ENCODE assay signal across 22 cellular contexts in the genomic region with DNA sequence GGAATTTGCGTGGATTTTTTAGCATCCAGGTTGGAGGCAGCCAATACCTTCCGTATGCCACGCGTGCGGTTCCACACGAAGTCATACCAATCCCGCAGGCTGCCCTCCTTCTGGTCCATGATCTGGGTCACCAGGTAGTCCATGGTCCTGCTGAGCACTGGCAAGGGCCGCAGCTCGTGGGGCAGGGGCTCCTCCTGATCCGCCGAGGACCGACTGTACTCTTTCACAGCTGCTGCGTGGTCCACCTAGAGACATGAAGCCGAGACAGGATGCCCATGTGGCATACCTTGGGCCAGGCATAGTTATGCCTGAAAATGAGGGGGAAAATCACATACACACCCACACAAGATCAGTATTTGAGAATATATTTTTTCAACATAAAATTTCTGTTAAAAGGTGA. TPM values are rescaled to one million over a fixed set of nuclear protein-coding genes. Genes with fewer than 3 reads are reported as not detected.
DNase-seq lines count a peak whose midpoint lies in the region; ATAC-seq, FAIRE-seq and TF ChIP-seq lines count a peak whose summit lies in the region.
"Had no signal": no experiment of that assay in that cellular context is flagged by ENCODE, and none has a peak within 500 bp of the region (broad histone marks: within the 10 kb centered on the region; RNA-seq: fewer than 3 reads in every experiment).

No MANE protein-coding gene starts in this region.

- no peak overlapping the region for H3K27ac ChIP-seq in heart left ventricle
- H3K27ac ChIP-seq in small intestine (ENCODE audit: low read depth in 1 of 2, low read length in 1 of 2) = no peak overlapping the region
- H3K27ac ChIP-seq: BLaER1 had no signal

- H3K4me1 ChIP-seq in heart left ventricle (no peaks in the 10 kb centered on the region), small intestine (ENCODE audit: control insufficient read depth in 2 of 2, insufficient read depth in 1 of 2, low read depth in 1 of 2, low read length in 1 of 2) (no peaks in the 10 kb centered on the region)
- H3K4me1 ChIP-seq: BE2C, BLaER1, Caco-2 had no signal

- H3K4me3 ChIP-seq in heart left ventricle (no peak overlapping the region), small intestine (ENCODE audit: low read depth in 1 of 2, low read length in 2 of 2) (no peak overlapping the region)
- H3K4me3 ChIP-seq: BLaER1 had no signal

- 96 to 97% (median 97%) methylated on average over 11 to 14 of the region's 14 CpGs for WGBS in heart left ventricle, 4 donors
- WGBS in small intestine, 3 donors = 95 to 98% (median 97%) methylated on average over 14 of the region's 14 CpGs

- no peaks in the 10 kb centered on the region for H3K27me3 ChIP-seq in heart left ventricle
- H3K27me3 ChIP-seq in small intestine (ENCODE audit: control insufficient read depth in 2 of 2, insufficient read depth in 2 of 2, low read length in 2 of 2) = no peaks in the 10 kb centered on the region
- H3K27me3 ChIP-seq: BE2C had no signal

- peak overlapping the region in 2 of 3 donors; percentile 53 to 72 for H3K27ac Mint-ChIP-seq in IgD-negative memory B cell
- peak overlapping the region; percentile 53 for H3K27ac Mint-ChIP-seq in stimulated activated naive B cell treated with anti-CD40 and anti-IgM and Interleukin-4, amounts not matched to agents 10 μg/mL and 1 μg/mL and 100 μg/mL, for 72 hours
- H3K27ac Mint-ChIP-seq: CD8-positive, alpha-beta T cell had no signal

- TF ChIP-seq POLR2A in heart left ventricle (IDR thresholded peaks at IDR 0.05) = no peak

- FAIRE-seq in small intestine (lab: Jason Lieb, UNC) = no peak
- FAIRE-seq: A204.1, D721Med, G401.6, GM12891 had no signal

- no peaks in the 10 kb centered on the region for H3K27me3 Mint-ChIP-seq in IgD-negative memory B cell
- H3K27me3 Mint-ChIP-seq in stimulated activated naive B cell treated with anti-CD40 and anti-IgM and Interleukin-4, amounts not matched to agents 10 μg/mL and 1 μg/mL and 100 μg/mL, for 72 hours = no peaks in the 10 kb centered on the region
- H3K27me3 Mint-ChIP-seq: CD4-positive, CD25-positive, alpha-beta regulatory T cell had no signal

- H3K9me3 Mint-ChIP-seq in IgD-negative memory B cell = no peaks in the 10 kb centered on the region
- H3K9me3 Mint-ChIP-seq in stimulated activated naive B cell treated with anti-CD40 and anti-IgM and Interleukin-4, amounts not matched to agents 10 μg/mL and 1 μg/mL and 100 μg/mL, for 72 hours = no peaks in the 10 kb centered on the region
- H3K9me3 Mint-ChIP-seq: CD14-positive monocyte; CD4-positive, CD25-positive, alpha-beta regulatory T cell; CD8-positive, alpha-beta T cell had no signal

- no peak for TF ChIP-seq CTCF in heart left ventricle (IDR thresholded peaks at IDR 0.05)

- intact Hi-C loops in cardiac septum (cut with DNase I) (no loop called here), heart left ventricle (cut with DNase I) (loop anchor here in 1 of 10 donors (10.0 kb wide), 1 partner anchor 141 kb away; no protein-coding TSS in a partner anchor)

- H3K36me3 Mint-ChIP-seq in IgD-negative memory B cell = peaks cover 7% of the 10 kb centered on the region
- H3K36me3 Mint-ChIP-seq in stimulated activated naive B cell treated with anti-CD40 and anti-IgM and Interleukin-4, amounts not matched to agents 10 μg/mL and 1 μg/mL and 100 μg/mL, for 72 hours = peaks cover 29 to 50% of the 10 kb centered on the region in 2 donors

- no peak for ATAC-seq in heart left ventricle
- no peak for ATAC-seq in stimulated activated naive B cell treated with anti-CD40 and anti-IgM and Interleukin-4, amounts not matched to agents 10 μg/mL and 1 μg/mL and 100 μg/mL, for 72 hours (replicated peaks)
- ATAC-seq: CD8-positive, alpha-beta T cell had no signal

- H3K36me3 ChIP-seq in heart left ventricle (peaks cover 4 to 100% (median 100%) of the 10 kb centered on the region in 9 donors), small intestine (ENCODE audit: control insufficient read depth in 2 of 2, insufficient read depth in 2 of 2, low read length in 2 of 2) (peaks cover 31 to 38% of the 10 kb centered on the region in 2 donors)

- H3K9me3 ChIP-seq in heart left ventricle (no peaks in the 10 kb centered on the region), small intestine (ENCODE audit: control insufficient read depth, low read depth) (no peaks in the 10 kb centered on the region)
- H3K9me3 ChIP-seq: BE2C, BLaER1, Caco-2 had no signal

- no peak overlapping the region for H3K4me3 Mint-ChIP-seq in IgD-negative memory B cell
- no peak overlapping the region for H3K4me3 Mint-ChIP-seq in stimulated activated naive B cell treated with anti-CD40 and anti-IgM and Interleukin-4, amounts not matched to agents 10 μg/mL and 1 μg/mL and 100 μg/mL, for 72 hours
- H3K4me3 Mint-ChIP-seq: CD14-positive monocyte; CD4-positive, CD25-positive, alpha-beta regulatory T cell; CD8-positive, alpha-beta T cell had no signal

- peaks cover 2 to 5% (median 4%) of the 10 kb centered on the region in 3 donors for H3K4me1 Mint-ChIP-seq in IgD-negative memory B cell
- peaks cover 2 to 5% of the 10 kb centered on the region in 2 donors for H3K4me1 Mint-ChIP-seq in stimulated activated naive B cell treated with anti-CD40 and anti-IgM and Interleukin-4, amounts not matched to agents 10 μg/mL and 1 μg/mL and 100 μg/mL, for 72 hours
- H3K4me1 Mint-ChIP-seq: CD14-positive monocyte had no signal

- DNase-seq in cardiac septum (ENCODE audit: low spot score) (peak; percentile 74), heart left ventricle (no peak), HUDEP-2 (lab: John Stamatoyannopoulos, UW; ENCODE audit: unreplicated experiment in 76 of 76) (no peak), small intestine (no peak)
- no peak for DNase-seq in stimulated activated naive B cell treated with anti-CD40 and anti-IgM and Interleukin-4, amounts not matched to agents 10 μg/mL and 1 μg/mL and 100 μg/mL, for 72 hours
- DNase-seq: 8988T; ACHN; BE2C; C1 segment of cervical spinal cord; Caco-2; Calu3; CD4-positive, CD25-positive, alpha-beta regulatory T cell; CD8-positive, alpha-beta T cell; DMS79 treated with DMSO at 0.1 percent for 48 hours; GF-D8 had no signal

RNA-seq across cellular contexts. Expression of a gene that starts 12.1 kb away (rescaled TPM):
- total RNA-seq in cardiac septum = 69.9 TPM
- 10 to 100 TPM; 47.3 to 69.8 (median 56.8) TPM for total RNA-seq in heart left ventricle
- polyA plus RNA-seq in heart left ventricle = 10 to 100 TPM; 24.5 to 50.9 TPM
- 48.5 TPM for polyA plus RNA-seq in IgD-negative memory B cell
- 10 to 100 TPM; 38.3 to 42.7 (median 42.5) TPM for polyA plus RNA-seq in small intestine

RNA-seq across cellular contexts. Expression of a gene that starts 12.8 kb away (rescaled TPM):
- total RNA-seq in cardiac septum (14.1 TPM), heart left ventricle (10 to 100 TPM; 11.4 to 28.1 (median 16.0) TPM)
- polyA plus RNA-seq in heart left ventricle (10 to 100 TPM; 14.7 to 16.5 TPM), IgD-negative memory B cell (33.8 TPM), small intestine (10 to 100 TPM; 14.7 to 45.7 (median 24.6) TPM)

RNA-seq across cellular contexts. Expression of a gene that starts 44.8 kb away (rescaled TPM):
- total RNA-seq in cardiac septum = 34.9 TPM
- total RNA-seq in heart left ventricle = 10 to 100 TPM; 34.2 to 65.5 (median 41.7) TPM
- 10 to 100 TPM; 25.1 to 35.7 TPM for polyA plus RNA-seq in heart left ventricle
- polyA plus RNA-seq in IgD-negative memory B cell = 13.5 TPM
- polyA plus RNA-seq in small intestine = 10 to 100 TPM; 13.2 to 42.1 (median 23.9) TPM

RNA-seq across cellular contexts. Expression of a gene that starts 50.3 kb away (rescaled TPM):
- total RNA-seq in cardiac septum = 1.4 TPM
- 1 to 10 TPM in 6 of 9 donors, under 1 TPM in 3; 0.72 to 4.0 (median 1.3) TPM for total RNA-seq in heart left ventricle
- 1 to 10 TPM in 1 of 2 donors, under 1 TPM in 1; 0.64 to 1.8 TPM for polyA plus RNA-seq in heart left ventricle
- 1.3 TPM for polyA plus RNA-seq in IgD-negative memory B cell
- polyA plus RNA-seq in small intestine = 1 to 10 TPM in 2 of 3 donors, under 1 TPM in 1; 0.54 to 5.2 (median 1.3) TPM

RNA-seq across cellular contexts. Expression of a gene that starts 50.6 kb away (rescaled TPM):
- total RNA-seq in cardiac septum (21.0 TPM), heart left ventricle (10 to 100 TPM; 23.0 to 73.0 (median 36.7) TPM)
- polyA plus RNA-seq in heart left ventricle (10 to 100 TPM; 17.0 to 40.7 TPM), IgD-negative memory B cell (22.4 TPM), small intestine (10 to 100 TPM in 2 of 3 donors, 1 to 10 TPM in 1; 9.2 to 15.4 (median 10.5) TPM)
